Comparison of ENCODE assay signal across 12 cellular contexts in the genomic region with DNA sequence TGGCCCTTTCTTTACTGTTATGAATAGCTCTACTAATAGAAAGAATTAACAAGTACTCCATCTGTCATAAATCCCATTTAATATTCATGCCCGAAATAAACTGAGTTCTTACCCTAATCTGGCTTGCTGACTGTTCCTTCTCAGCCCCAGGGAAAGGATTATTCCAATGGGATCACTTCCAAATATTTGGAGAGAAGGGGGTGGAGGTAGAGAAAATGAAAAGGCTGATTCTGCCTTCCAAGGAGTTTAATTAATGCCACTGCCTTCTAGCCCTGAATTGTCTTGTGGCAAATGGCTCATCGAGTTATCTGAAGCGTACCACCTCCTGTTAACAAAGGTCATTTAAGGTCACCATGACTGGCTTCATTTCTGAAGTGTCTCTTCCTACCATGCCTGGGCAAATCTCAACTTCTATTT.
DNase-seq lines count a peak whose midpoint lies in the region; ATAC-seq and TF ChIP-seq lines count a peak whose summit lies in the region.
"Had no signal": no experiment of that assay in that cellular context is flagged by ENCODE, and none has a peak within 500 bp of the region (broad histone marks: within the 10 kb centered on the region; RNA-seq: fewer than 3 reads in every experiment).

No MANE protein-coding gene starts in this region.

- no peak for TF ChIP-seq POLR2A in erythroblast (IDR thresholded peaks at IDR 0.05; ENCODE audit: low read length)

- no peak overlapping the region for H3K4me3 ChIP-seq in muscle layer of colon (ENCODE audit: low read depth in 1 of 2, low read length in 2 of 2)
- H3K4me3 ChIP-seq: upper lobe of right lung had no signal

- peaks cover 35% of the 10 kb centered on the region for H3K4me1 ChIP-seq in muscle layer of colon (ENCODE audit: insufficient read depth, low read length)
- H3K4me1 ChIP-seq: upper lobe of right lung had no signal

- no peaks in the 10 kb centered on the region for H3K36me3 ChIP-seq in muscle layer of colon (ENCODE audit: insufficient read depth, low read length)
- H3K36me3 ChIP-seq: upper lobe of right lung had no signal

- peak; percentile 84 for DNase-seq in COLO829 (ENCODE audit: low spot score)
- DNase-seq in NCI-H446 (lab: John Stamatoyannopoulos, UW), result peak; percentile 85 to 93
- peak; percentile 21 to 36 for DNase-seq in erythroblast (lab: John Stamatoyannopoulos, UW)
- no peak for DNase-seq in T1000 (lab: John Stamatoyannopoulos, UW)
- no peak for DNase-seq in iPS-NIHi7 (ENCODE audit: extremely low spot score)
- no peak for DNase-seq in putamen (ENCODE audit: low spot score)
- DNase-seq: activated gamma-delta T cell; stimulated activated CD4-positive, alpha-beta T cell treated with anti-CD3 and anti-CD28 coated beads, Interleukin-4, amount 100 ng/mL, for 24 hours; upper lobe of right lung had no signal

- no peaks in the 10 kb centered on the region for H3K9me3 ChIP-seq in muscle layer of colon (ENCODE audit: low read length)
- H3K9me3 ChIP-seq: upper lobe of right lung had no signal

- no peak overlapping the region for H3K9ac ChIP-seq in muscle layer of colon (ENCODE audit: low read length)

- peak overlapping the region; percentile 91 for H3K27ac ChIP-seq in muscle layer of colon (ENCODE audit: low read depth, low read length)
- H3K27ac ChIP-seq: upper lobe of right lung had no signal

- ATAC-seq in HG02973 (IDR thresholded peaks at IDR 0.05; ENCODE audit: unreplicated experiment), result no peak
- ATAC-seq: natural killer cell treated with Interleukin-12 subunit alpha and Interleukin-12 subunit beta and Interleukin-15 and Interleukin-18, amount 100 ng/mL, for 72 hours; upper lobe of right lung had no signal

- H3K27me3 ChIP-seq in muscle layer of colon (ENCODE audit: control insufficient read depth in 1 of 2, insufficient read depth in 2 of 2, low read length in 2 of 2), result no peaks in the 10 kb centered on the region
- H3K27me3 ChIP-seq: upper lobe of right lung had no signal

Comparison
In these comparisons a context has a peak if more than half of its experiments do, and no peak if none do; other contexts are left out.
1. DNase-seq: peak in COLO829 (single experiment), NCI-H446 (2 of 2) and erythroblast (2 of 2); none in T1000 (single experiment), iPS-NIHi7 (single experiment) and putamen (single experiment).